Comparison of ENCODE assay signal across 26 cellular contexts in the genomic region with DNA sequence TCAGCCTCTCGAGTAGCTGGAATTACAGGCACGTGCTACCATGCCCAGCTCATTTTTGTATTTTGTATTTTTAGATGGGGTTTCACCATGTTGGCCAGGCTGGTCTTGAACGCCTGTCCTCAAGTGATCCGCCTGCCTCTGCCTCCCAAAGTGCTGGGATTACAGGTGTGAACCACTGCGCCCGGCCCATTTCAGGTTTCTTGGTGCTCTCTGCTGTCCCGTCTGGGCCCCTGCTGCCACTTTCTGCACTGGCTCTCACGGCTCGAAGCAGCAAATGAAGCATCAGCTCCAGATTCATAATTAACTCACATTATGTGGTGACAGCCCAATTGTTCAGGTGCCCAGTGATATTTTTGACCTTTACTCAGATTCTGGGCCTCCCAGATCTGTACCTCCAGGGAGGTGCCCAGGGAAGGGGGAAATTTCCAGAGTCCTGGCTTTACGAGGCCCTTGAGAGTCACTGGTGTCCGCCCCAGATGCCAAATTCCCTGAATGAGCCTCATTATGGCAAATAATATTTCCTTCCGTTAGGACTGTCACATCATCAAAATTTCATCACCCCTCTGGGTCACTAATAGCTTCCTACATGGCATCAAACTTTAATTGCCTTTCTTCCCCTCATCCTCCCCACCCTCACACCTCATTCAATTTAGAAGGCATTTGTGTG.
"Had no signal": no experiment of that assay in that cellular context is flagged by ENCODE, and none has a peak within 500 bp of the region (broad histone marks: within the 10 kb centered on the region; RNA-seq: fewer than 3 reads in every experiment).

No MANE protein-coding gene starts in this region.

- FAIRE-seq: bronchial epithelial cell, TTC549 had no signal

- H3K4me3 ChIP-seq: gastroesophageal sphincter, heart right ventricle, tibial artery, uterus had no signal

- H3K4me3 Mint-ChIP-seq: activated naive CD8-positive, alpha-beta T cell treated with anti-CD3 and anti-CD28 coated beads for 36 hours; activated T-cell treated with anti-CD3 and anti-CD28 coated beads, Interleukin-2, amount 50 U/mL, for 24 hours; activated T-helper 17 cell treated with anti-CD3 and anti-CD28 coated beads, Interleukin-2, amount 50 U/mL, for 72 hours; nephron; stimulated activated naive CD8-positive, alpha-beta T cell treated with anti-CD3 and anti-CD28 coated beads, Interleukin-15, Interleukin-2, amounts not matched to agents 100 ng/mL and 50 ng/mL, for 24 hours had no signal

- DNase-seq: activated CD4-positive, alpha-beta T cell treated with anti-CD3 and anti-CD28 coated beads, Interleukin-2, amount 50 U/mL, for 4 hours; activated CD8-positive, alpha-beta memory T cell treated with anti-CD3 and anti-CD28 coated beads for 24 hours; activated CD8-positive, alpha-beta memory T cell treated with anti-CD3 and anti-CD28 coated beads, Interleukin-2, amount 50 U/mL, for 4 hours; activated naive CD4-positive, alpha-beta T cell treated with Interleukin-2 at 50 U/mL for 16 hours; activated naive CD8-positive, alpha-beta T cell treated with anti-CD3 and anti-CD28 coated beads for 36 hours; activated T-cell treated with anti-CD3 and anti-CD28 coated beads, Interleukin-2, amount 50 U/mL, for 24 hours; amygdala; cerebellar nuclear complex; cortex of kidney; heart right ventricle; islet precursor cell; left cardiac atrium; midbrain; stimulated activated CD4-positive, alpha-beta T cell treated with anti-CD3 and anti-CD28 coated beads, Interleukin-12 subunit alpha, Interleukin-12 subunit beta, amount 100 ng/mL, for 4 hours; stimulated activated CD4-positive, alpha-beta T cell treated with anti-CD3 and anti-CD28 coated beads, Interleukin-4, amount 100 ng/mL, for 4 hours; substantia nigra; T-helper 1 cell; uterus had no signal

- H3K4me1 ChIP-seq: heart right ventricle, uterus had no signal

- H3K27ac Mint-ChIP-seq: activated naive CD8-positive, alpha-beta T cell treated with anti-CD3 and anti-CD28 coated beads for 36 hours; activated T-cell treated with anti-CD3 and anti-CD28 coated beads, Interleukin-2, amount 50 U/mL, for 24 hours; activated T-helper 17 cell treated with anti-CD3 and anti-CD28 coated beads, Interleukin-2, amount 50 U/mL, for 72 hours; stimulated activated naive CD8-positive, alpha-beta T cell treated with anti-CD3 and anti-CD28 coated beads, Interleukin-15, Interleukin-2, amounts not matched to agents 100 ng/mL and 50 ng/mL, for 24 hours had no signal

- H3K4me1 Mint-ChIP-seq: activated naive CD8-positive, alpha-beta T cell treated with anti-CD3 and anti-CD28 coated beads for 36 hours; activated T-helper 17 cell treated with anti-CD3 and anti-CD28 coated beads, Interleukin-2, amount 50 U/mL, for 72 hours had no signal

- H3K27ac ChIP-seq: epithelial cell of prostate, gastroesophageal sphincter, heart right ventricle, tibial artery, uterus had no signal

- H3K36me3 Mint-ChIP-seq: activated naive CD8-positive, alpha-beta T cell treated with anti-CD3 and anti-CD28 coated beads for 36 hours had no signal

- H3K9me3 Mint-ChIP-seq: activated naive CD8-positive, alpha-beta T cell treated with anti-CD3 and anti-CD28 coated beads for 36 hours; activated T-cell treated with anti-CD3 and anti-CD28 coated beads, Interleukin-2, amount 50 U/mL, for 24 hours; activated T-helper 17 cell treated with anti-CD3 and anti-CD28 coated beads, Interleukin-2, amount 50 U/mL, for 72 hours; nephron; stimulated activated naive CD8-positive, alpha-beta T cell treated with anti-CD3 and anti-CD28 coated beads, Interleukin-15, Interleukin-2, amounts not matched to agents 100 ng/mL and 50 ng/mL, for 24 hours had no signal

- ATAC-seq: activated T-helper 17 cell treated with anti-CD3 and anti-CD28 coated beads, Interleukin-2, amount 50 U/mL, for 72 hours; gastroesophageal sphincter; heart right ventricle; left cardiac atrium had no signal

- H3K9me3 ChIP-seq: gastroesophageal sphincter, heart right ventricle, tibial artery, uterus had no signal

- H3K27me3 Mint-ChIP-seq: activated naive CD8-positive, alpha-beta T cell treated with anti-CD3 and anti-CD28 coated beads for 36 hours; activated T-cell treated with anti-CD3 and anti-CD28 coated beads, Interleukin-2, amount 50 U/mL, for 24 hours; stimulated activated naive CD8-positive, alpha-beta T cell treated with anti-CD3 and anti-CD28 coated beads, Interleukin-15, Interleukin-2, amounts not matched to agents 100 ng/mL and 50 ng/mL, for 24 hours had no signal
